ENCODE assay signal across 15 cellular contexts in genomic region chr20:31475472-31476312, GRCh38. TPM values are rescaled to one million over a fixed set of nuclear protein-coding genes. Genes with fewer than 3 reads are reported as not detected.
DNase-seq lines count a peak whose midpoint lies in the region; ATAC-seq, FAIRE-seq and TF ChIP-seq lines count a peak whose summit lies in the region.
"Had no signal": no experiment of that assay in that cellular context is flagged by ENCODE, and none has a peak within 500 bp of the region (broad histone marks: within the 10 kb centered on the region; RNA-seq: fewer than 3 reads in every experiment).

No MANE protein-coding gene starts in this region.

- peaks cover 44% of the 10 kb centered on the region for H3K27me3 Mint-ChIP-seq in GM23338 (ENCODE audit: insufficient read depth, low read depth, poor library complexity)

- H3K9me3 ChIP-seq in kidney (ENCODE audit: control insufficient read depth in 1 of 2, low read length in 2 of 2) (no peaks in the 10 kb centered on the region), smooth muscle cell (replicated peaks; ENCODE audit: low read depth) (no peaks in the 10 kb centered on the region)
- H3K9me3 ChIP-seq: neutrophil had no signal

- H3K36me3 ChIP-seq in GM23338 (ENCODE audit: insufficient read depth) (no peaks in the 10 kb centered on the region), kidney (ENCODE audit: control insufficient read depth in 1 of 2, insufficient read depth in 2 of 2, low read length in 2 of 2) (no peaks in the 10 kb centered on the region), smooth muscle cell (ENCODE audit: low read depth) (no peaks in the 10 kb centered on the region)
- H3K36me3 ChIP-seq: neutrophil had no signal

- H4K20me1 ChIP-seq in GM23338 (replicated peaks; ENCODE audit: insufficient read depth) (no peaks in the 10 kb centered on the region), smooth muscle cell (ENCODE audit: low read depth) (no peaks in the 10 kb centered on the region)

- ATAC-seq in GM23338 (peak; percentile 55), GM18511 (IDR thresholded peaks at IDR 0.05; ENCODE audit: unreplicated experiment) (no peak), HG03139 (IDR thresholded peaks at IDR 0.05; ENCODE audit: unreplicated experiment) (no peak), GM21528 (IDR thresholded peaks at IDR 0.05; ENCODE audit: low FRiP score, unreplicated experiment) (no peak)

- no peak overlapping the region for H3K27ac ChIP-seq in GM23338 (ENCODE audit: low read depth)
- peak overlapping the region; percentile 84 to 92 for H3K27ac ChIP-seq in coronary artery
- H3K27ac ChIP-seq in kidney (ENCODE audit: low read depth in 2 of 2, low read length in 2 of 2), result no peak overlapping the region
- H3K27ac ChIP-seq in smooth muscle cell (ENCODE audit: low read depth), result no peak overlapping the region
- H3K27ac ChIP-seq: KMS-11, neutrophil had no signal

- intact Hi-C loops in kidney (cut with DNase I), result no loop called here

- H3K4me2 ChIP-seq in GM23338 (peak overlapping the region; percentile 100), smooth muscle cell (peak overlapping the region; percentile 77)
- H3K4me2 ChIP-seq: KMS-11 had no signal

- H3K4me3 ChIP-seq in GM23338 (peak overlapping the region; percentile 76), coronary artery (peak overlapping the region; percentile 83), kidney (ENCODE audit: low read length in 2 of 2) (peak overlapping the region; percentile 42 to 53), smooth muscle cell (peak overlapping the region; percentile 34)

- 62% methylated on average over 29 of the region's 29 CpGs for WGBS in smooth muscle cell (ENCODE audit: low lambda C conversion rate)

- no peaks in the 10 kb centered on the region for H3K79me2 ChIP-seq in GM23338 (replicated peaks; ENCODE audit: insufficient read depth)
- H3K79me2 ChIP-seq in smooth muscle cell (ENCODE audit: low read depth), result no peaks in the 10 kb centered on the region

- H2AFZ ChIP-seq in GM23338 (peak overlapping the region; percentile 99), smooth muscle cell (ENCODE audit: low read depth) (no peak overlapping the region)

- H3K4me3 Mint-ChIP-seq in GM23338, result peak overlapping the region; percentile 70
- H3K4me3 Mint-ChIP-seq: T-helper 2 cell treated with Interferon-gamma antibody and Interleukin-4, amounts not matched to agents 5 μg/mL and 100 μg/mL, for 36 hours had no signal

- H3F3A ChIP-seq in GM23338 (replicated peaks; ENCODE audit: low read depth), result 0 out of 2 replicates have a peak, but pooled peaks cover 7% of the 10 kb centered on the region
- H3F3A ChIP-seq in smooth muscle cell (ENCODE audit: low read depth), result no peaks in the 10 kb centered on the region

- peaks cover 78% of the 10 kb centered on the region for H3K9me3 Mint-ChIP-seq in GM23338
- H3K9me3 Mint-ChIP-seq: T-helper 2 cell treated with Interferon-gamma antibody and Interleukin-4, amounts not matched to agents 5 μg/mL and 100 μg/mL, for 36 hours had no signal

- peak; percentile 59 for DNase-seq in GM23338 (ENCODE audit: low spot score)
- DNase-seq in coronary artery (ENCODE audit: low spot score), result no peak
- no peak for DNase-seq in kidney
- no peak for DNase-seq in smooth muscle cell (lab: John Stamatoyannopoulos, UW; ENCODE audit: unreplicated experiment)
- DNase-seq in pons (ENCODE audit: low spot score), result no peak
- DNase-seq: NCI-H2081, trophoblast cell had no signal

- no peaks in the 10 kb centered on the region; the same call in 1 of the 3 replicates for H3K4me1 Mint-ChIP-seq in GM23338

- H3K9ac ChIP-seq in kidney (ENCODE audit: low read length in 2 of 2) (peak overlapping the region in 1 of 2 donors; percentile 40), smooth muscle cell (ENCODE audit: low read depth) (no peak overlapping the region)
- H3K9ac ChIP-seq: KMS-11 had no signal

- FAIRE-seq in kidney (lab: Jason Lieb, UNC), result no peak
- FAIRE-seq: islet of Langerhans had no signal

- no peaks in the 10 kb centered on the region for H3K9me2 ChIP-seq in GM23338 (ENCODE audit: insufficient read depth)

- H3K4me1 ChIP-seq in GM23338 (ENCODE audit: insufficient read depth), result peaks cover 12% of the 10 kb centered on the region
- H3K4me1 ChIP-seq in kidney (ENCODE audit: control insufficient read depth in 1 of 2, insufficient read depth in 1 of 2, low read depth in 1 of 2, low read length in 2 of 2), result peaks cover 0 to 10% of the 10 kb centered on the region in 2 donors
- H3K4me1 ChIP-seq in smooth muscle cell (ENCODE audit: low read depth), result no peaks in the 10 kb centered on the region

- TF ChIP-seq CTCF in GM23338 (conservative IDR thresholded peaks at IDR 0.05; ENCODE audit: low read depth in 2 of 2), result 0 out of 4 replicates have a peak, but pooled peaks of 1 of the 2 experiments have one; percentile 0
- no peak for TF ChIP-seq CTCF in coronary artery (IDR thresholded peaks at IDR 0.05)
- no peak for TF ChIP-seq CTCF in kidney (IDR thresholded peaks at IDR 0.05; ENCODE audit: borderline replicate concordance, extremely low read depth, insufficient read depth)
- TF ChIP-seq CTCF in smooth muscle cell (IDR thresholded peaks at IDR 0.05; ENCODE audit: borderline replicate concordance, insufficient read depth, poor library complexity, severe bottlenecking), result no peak

- H3K27me3 ChIP-seq in GM23338 (ENCODE audit: insufficient read depth) (peaks cover 76% of the 10 kb centered on the region), smooth muscle cell (ENCODE audit: low read depth) (no peaks in the 10 kb centered on the region)

- H3K27ac Mint-ChIP-seq in GM23338, result no peak overlapping the region
- H3K27ac Mint-ChIP-seq: T-helper 2 cell treated with Interferon-gamma antibody and Interleukin-4, amounts not matched to agents 5 μg/mL and 100 μg/mL, for 36 hours had no signal

- peaks cover 25% of the 10 kb centered on the region for H3K36me3 Mint-ChIP-seq in GM23338 (ENCODE audit: low read depth)

TF ChIP-seq in GM23338, 12 proteins besides CTCF, POLR2A, EP300 and RAD21:
- TF ChIP-seq STAT1 (IDR thresholded peaks at IDR 0.05; ENCODE audit: unreplicated experiment) (no peak), EZH2 (IDR thresholded peaks at IDR 0.05; ENCODE audit: low read depth, unreplicated experiment) (peak; percentile 23)

RNA-seq across cellular contexts. Expression of gene REM1, which starts 0.6 kb away (rescaled TPM):
- total RNA-seq in GM23338 (2014; rRNA removed; shearing (Covaris generic)), result 0.28 TPM in 1 of 2 replicates, not detected in the other
- polyA plus RNA-seq in GM23338 (2016; fragmentation: Nextera tagmentation; extraction: Ambion mirVana), result not detected in 2 replicates
- 2.5 TPM for total RNA-seq in kidney
- 2.0 TPM for polyA plus RNA-seq in kidney (ENCODE audit: insufficient read depth, low read depth, low replicate concordance)
- 0.85 TPM in 1 of 2 replicates, not detected in the other for total RNA-seq in smooth muscle cell
- 1.1 and 1.4 TPM in 2 replicates for polyA plus RNA-seq in smooth muscle cell
- total RNA-seq: H4 had no signal

RNA-seq across cellular contexts. Expression of gene DEFB124, which starts 0.8 kb away (rescaled TPM):
- 0.52 TPM in 1 of 2 replicates, not detected in the other for total RNA-seq in GM23338 (2014; rRNA removed; shearing (Covaris generic))
- polyA plus RNA-seq in GM23338 (2016; fragmentation: Nextera tagmentation; extraction: Ambion mirVana) (not detected in 2 replicates), kidney (ENCODE audit: insufficient read depth, low read depth, low replicate concordance) (not detected), smooth muscle cell (not detected in 2 replicates)
- total RNA-seq in kidney (2.5 TPM), smooth muscle cell (not detected in 2 replicates)
- total RNA-seq: H4 had no signal

RNA-seq across cellular contexts. Expression of gene DEFB123, which starts 35.3 kb away (rescaled TPM):
- total RNA-seq in GM23338 (2014; rRNA removed; shearing (Covaris generic)), result not detected in 2 replicates
- polyA plus RNA-seq in GM23338 (2016; fragmentation: Nextera tagmentation; extraction: Ambion mirVana), result not detected in 2 replicates
- total RNA-seq in kidney, result not detected
- not detected for polyA plus RNA-seq in kidney (ENCODE audit: insufficient read depth, low read depth, low replicate concordance)
- total RNA-seq in smooth muscle cell, result not detected in 2 replicates
- not detected in 2 replicates for polyA plus RNA-seq in smooth muscle cell
- total RNA-seq: H4 had no signal

RNA-seq across cellular contexts. Expression of gene HM13, which starts 38.5 kb away (rescaled TPM):
- total RNA-seq in GM23338 (2014; rRNA removed; shearing (Covaris generic)), result 103 and 126 TPM in 2 replicates
- 147 and 150 TPM in 2 replicates for polyA plus RNA-seq in GM23338 (2016; fragmentation: Nextera tagmentation; extraction: Ambion mirVana)
- 174 TPM for total RNA-seq in kidney
- polyA plus RNA-seq in kidney (ENCODE audit: insufficient read depth, low read depth, low replicate concordance), result 154 TPM
- 165 and 210 TPM in 2 replicates for total RNA-seq in smooth muscle cell
- polyA plus RNA-seq in smooth muscle cell, result 336 and 397 TPM in 2 replicates

Comparison
In these comparisons a context has a peak if more than half of its experiments do, and no peak if none do; other contexts are left out.
1. H3K27ac ChIP-seq: peak in coronary artery (2 of 2); none in GM23338 (single experiment), kidney (0 of 2) and smooth muscle cell (single experiment).
2. Peak in every context shown above with its lines, with median percentiles within 50 percentile points of each other: H3K4me3 ChIP-seq.